1 cellular context compared by ENCODE assay signal in the genomic region with DNA sequence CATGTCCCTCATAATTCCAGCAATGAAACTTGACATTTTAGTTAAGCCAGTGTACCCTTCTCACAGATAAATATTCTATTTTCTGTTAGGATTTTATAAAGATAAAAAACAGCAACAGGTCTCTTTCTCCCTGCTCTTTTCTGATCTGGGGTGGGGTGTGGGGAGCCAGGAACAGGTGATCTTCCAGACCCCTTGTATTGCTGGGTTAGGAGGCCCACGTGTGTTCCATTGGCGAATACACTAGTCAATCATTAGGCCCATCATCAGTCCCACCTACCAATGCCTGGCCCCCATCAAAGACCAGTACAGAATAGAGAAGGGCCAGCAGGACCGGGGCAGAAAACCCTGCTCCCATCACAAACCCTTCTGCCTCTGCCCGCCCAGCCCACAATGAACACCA.
TF ChIP-seq lines count a peak whose summit lies in the region.

No MANE protein-coding gene starts in this region.

TF ChIP-seq in H1, 55 proteins besides CTCF, POLR2A, EP300 and RAD21:
- no peak for TF ChIP-seq SIRT6 (IDR thresholded peaks at IDR 0.05; ENCODE audit: low read length)
- no peak for TF ChIP-seq TCF12 (IDR thresholded peaks at IDR 0.05; ENCODE audit: low read depth, low read length)
- TF ChIP-seq KDM5A (IDR thresholded peaks at IDR 0.05; ENCODE audit: low read length): no peak
- no peak for TF ChIP-seq SIN3A (conservative IDR thresholded peaks at IDR 0.05 in 1 of 2, IDR thresholded peaks at IDR 0.05 in 1 of 2; ENCODE audit: low read depth in 1 of 2, low read length in 2 of 2)
- no peak for TF ChIP-seq SP2 (IDR thresholded peaks at IDR 0.05; ENCODE audit: low read length)
- no peak for TF ChIP-seq RNF2 (IDR thresholded peaks at IDR 0.05; ENCODE audit: borderline replicate concordance, low read depth, low read length, missing control alignments, poor library complexity, severe bottlenecking)
- no peak for TF ChIP-seq MAFK (IDR thresholded peaks at IDR 0.05; ENCODE audit: low read depth, low read length)
- TF ChIP-seq ZNF274 (IDR thresholded peaks at IDR 0.05; ENCODE audit: borderline replicate concordance, extremely low read depth, low read length): no peak
- no peak for TF ChIP-seq SP4 (IDR thresholded peaks at IDR 0.05; ENCODE audit: low read length)
- no peak for TF ChIP-seq HDAC2 (IDR thresholded peaks at IDR 0.05; ENCODE audit: borderline replicate concordance in 1 of 2, low read depth in 2 of 2, low read length in 2 of 2)
